Comparison of ENCODE assay signal across 1 cellular context in the genomic region with DNA sequence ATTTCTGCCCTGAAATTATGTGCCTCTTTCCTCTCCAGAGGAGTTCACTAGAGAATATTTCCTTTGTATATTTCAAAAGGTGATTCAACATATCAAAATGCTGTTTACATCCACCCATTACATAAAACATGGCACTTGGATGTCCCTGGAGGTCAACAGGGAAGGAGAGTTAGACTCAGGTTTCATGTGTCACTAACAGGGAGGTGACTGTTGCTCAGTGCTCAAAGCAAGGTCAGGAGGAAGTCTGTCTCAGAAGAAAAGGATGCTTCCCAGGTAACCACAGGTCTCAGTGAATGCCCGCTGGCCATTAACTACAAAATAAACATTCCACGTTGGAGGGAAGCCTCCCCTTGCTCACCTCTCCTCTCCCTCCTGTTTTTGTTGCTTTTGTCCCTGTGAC.
TF ChIP-seq lines count a peak whose summit lies in the region.

No MANE protein-coding gene starts in this region.

TF ChIP-seq in GM23338, 12 proteins besides CTCF, POLR2A, EP300 and RAD21 (continued from another document):
- TF ChIP-seq, protein P1, sequence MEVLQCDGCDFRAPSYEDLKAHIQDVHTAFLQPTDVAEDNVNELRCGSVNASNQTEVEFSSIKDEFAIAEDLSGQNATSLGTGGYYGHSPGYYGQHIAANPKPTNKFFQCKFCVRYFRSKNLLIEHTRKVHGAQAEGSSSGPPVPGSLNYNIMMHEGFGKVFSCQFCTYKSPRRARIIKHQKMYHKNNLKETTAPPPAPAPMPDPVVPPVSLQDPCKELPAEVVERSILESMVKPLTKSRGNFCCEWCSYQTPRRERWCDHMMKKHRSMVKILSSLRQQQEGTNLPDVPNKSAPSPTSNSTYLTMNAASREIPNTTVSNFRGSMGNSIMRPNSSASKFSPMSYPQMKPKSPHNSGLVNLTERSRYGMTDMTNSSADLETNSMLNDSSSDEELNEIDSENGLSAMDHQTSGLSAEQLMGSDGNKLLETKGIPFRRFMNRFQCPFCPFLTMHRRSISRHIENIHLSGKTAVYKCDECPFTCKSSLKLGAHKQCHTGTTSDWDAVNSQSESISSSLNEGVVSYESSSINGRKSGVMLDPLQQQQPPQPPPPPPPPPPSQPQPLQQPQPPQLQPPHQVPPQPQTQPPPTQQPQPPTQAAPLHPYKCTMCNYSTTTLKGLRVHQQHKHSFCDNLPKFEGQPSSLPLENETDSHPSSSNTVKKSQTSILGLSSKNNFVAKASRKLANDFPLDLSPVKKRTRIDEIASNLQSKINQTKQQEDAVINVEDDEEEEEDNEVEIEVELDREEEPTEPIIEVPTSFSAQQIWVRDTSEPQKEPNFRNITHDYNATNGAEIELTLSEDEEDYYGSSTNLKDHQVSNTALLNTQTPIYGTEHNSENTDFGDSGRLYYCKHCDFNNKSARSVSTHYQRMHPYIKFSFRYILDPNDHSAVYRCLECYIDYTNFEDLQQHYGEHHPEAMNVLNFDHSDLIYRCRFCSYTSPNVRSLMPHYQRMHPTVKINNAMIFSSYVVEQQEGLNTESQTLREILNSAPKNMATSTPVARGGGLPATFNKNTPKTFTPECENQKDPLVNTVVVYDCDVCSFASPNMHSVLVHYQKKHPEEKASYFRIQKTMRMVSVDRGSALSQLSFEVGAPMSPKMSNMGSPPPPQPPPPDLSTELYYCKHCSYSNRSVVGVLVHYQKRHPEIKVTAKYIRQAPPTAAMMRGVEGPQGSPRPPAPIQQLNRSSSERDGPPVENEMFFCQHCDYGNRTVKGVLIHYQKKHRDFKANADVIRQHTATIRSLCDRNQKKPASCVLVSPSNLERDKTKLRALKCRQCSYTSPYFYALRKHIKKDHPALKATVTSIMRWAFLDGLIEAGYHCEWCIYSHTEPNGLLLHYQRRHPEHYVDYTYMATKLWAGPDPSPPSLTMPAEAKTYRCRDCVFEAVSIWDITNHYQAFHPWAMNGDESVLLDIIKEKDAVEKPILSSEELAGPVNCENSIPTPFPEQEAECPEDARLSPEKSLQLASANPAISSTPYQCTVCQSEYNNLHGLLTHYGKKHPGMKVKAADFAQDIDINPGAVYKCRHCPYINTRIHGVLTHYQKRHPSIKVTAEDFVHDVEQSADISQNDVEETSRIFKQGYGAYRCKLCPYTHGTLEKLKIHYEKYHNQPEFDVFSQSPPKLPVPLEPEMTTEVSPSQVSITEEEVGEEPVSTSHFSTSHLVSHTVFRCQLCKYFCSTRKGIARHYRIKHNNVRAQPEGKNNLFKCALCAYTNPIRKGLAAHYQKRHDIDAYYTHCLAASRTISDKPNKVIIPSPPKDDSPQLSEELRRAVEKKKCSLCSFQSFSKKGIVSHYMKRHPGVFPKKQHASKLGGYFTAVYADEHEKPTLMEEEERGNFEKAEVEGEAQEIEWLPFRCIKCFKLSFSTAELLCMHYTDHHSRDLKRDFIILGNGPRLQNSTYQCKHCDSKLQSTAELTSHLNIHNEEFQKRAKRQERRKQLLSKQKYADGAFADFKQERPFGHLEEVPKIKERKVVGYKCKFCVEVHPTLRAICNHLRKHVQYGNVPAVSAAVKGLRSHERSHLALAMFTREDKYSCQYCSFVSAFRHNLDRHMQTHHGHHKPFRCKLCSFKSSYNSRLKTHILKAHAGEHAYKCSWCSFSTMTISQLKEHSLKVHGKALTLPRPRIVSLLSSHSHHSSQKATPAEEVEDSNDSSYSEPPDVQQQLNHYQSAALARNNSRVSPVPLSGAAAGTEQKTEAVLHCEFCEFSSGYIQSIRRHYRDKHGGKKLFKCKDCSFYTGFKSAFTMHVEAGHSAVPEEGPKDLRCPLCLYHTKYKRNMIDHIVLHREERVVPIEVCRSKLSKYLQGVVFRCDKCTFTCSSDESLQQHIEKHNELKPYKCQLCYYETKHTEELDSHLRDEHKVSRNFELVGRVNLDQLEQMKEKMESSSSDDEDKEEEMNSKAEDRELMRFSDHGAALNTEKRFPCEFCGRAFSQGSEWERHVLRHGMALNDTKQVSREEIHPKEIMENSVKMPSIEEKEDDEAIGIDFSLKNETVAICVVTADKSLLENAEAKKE (CRISPR knock-in tag; IDR thresholded peaks at IDR 0.05) = no peak
